2 cellular contexts compared by ENCODE assay signal in the genomic region with DNA sequence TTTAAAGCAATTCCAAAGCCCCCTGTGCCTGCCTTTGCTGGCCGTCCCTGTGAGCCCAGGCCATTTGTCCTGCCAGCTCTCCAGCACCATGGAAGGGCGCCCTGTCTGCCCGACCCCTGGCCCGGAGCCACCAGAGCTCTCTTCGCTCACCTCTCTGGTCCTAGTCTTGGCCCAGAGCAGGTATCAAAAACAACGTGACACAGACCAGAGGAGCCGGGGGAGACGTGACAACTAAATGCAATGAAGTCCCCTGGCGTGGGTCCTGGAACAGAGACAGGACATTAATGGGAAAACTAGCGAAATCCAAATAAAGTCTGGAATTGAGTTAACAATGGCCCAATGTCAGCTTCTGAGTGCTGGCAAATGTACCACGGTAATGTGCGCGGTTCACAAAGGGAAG.
TF ChIP-seq lines count a peak whose summit lies in the region.

No MANE protein-coding gene starts in this region.

TF ChIP-seq in liver, 16 proteins besides CTCF, POLR2A, EP300 and RAD21 (continued from another document):
- TF ChIP-seq, protein P1, sequence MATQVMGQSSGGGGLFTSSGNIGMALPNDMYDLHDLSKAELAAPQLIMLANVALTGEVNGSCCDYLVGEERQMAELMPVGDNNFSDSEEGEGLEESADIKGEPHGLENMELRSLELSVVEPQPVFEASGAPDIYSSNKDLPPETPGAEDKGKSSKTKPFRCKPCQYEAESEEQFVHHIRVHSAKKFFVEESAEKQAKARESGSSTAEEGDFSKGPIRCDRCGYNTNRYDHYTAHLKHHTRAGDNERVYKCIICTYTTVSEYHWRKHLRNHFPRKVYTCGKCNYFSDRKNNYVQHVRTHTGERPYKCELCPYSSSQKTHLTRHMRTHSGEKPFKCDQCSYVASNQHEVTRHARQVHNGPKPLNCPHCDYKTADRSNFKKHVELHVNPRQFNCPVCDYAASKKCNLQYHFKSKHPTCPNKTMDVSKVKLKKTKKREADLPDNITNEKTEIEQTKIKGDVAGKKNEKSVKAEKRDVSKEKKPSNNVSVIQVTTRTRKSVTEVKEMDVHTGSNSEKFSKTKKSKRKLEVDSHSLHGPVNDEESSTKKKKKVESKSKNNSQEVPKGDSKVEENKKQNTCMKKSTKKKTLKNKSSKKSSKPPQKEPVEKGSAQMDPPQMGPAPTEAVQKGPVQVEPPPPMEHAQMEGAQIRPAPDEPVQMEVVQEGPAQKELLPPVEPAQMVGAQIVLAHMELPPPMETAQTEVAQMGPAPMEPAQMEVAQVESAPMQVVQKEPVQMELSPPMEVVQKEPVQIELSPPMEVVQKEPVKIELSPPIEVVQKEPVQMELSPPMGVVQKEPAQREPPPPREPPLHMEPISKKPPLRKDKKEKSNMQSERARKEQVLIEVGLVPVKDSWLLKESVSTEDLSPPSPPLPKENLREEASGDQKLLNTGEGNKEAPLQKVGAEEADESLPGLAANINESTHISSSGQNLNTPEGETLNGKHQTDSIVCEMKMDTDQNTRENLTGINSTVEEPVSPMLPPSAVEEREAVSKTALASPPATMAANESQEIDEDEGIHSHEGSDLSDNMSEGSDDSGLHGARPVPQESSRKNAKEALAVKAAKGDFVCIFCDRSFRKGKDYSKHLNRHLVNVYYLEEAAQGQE (IDR thresholded peaks at IDR 0.05), result peak; percentile 32
- peak in 1 of 2 donors; percentile 81 for TF ChIP-seq RXRA (IDR thresholded peaks at IDR 0.05)
- no peak for TF ChIP-seq EGR1 (IDR thresholded peaks at IDR 0.05; ENCODE audit: low read depth in 2 of 2)
- no peak for TF ChIP-seq HNF4G (IDR thresholded peaks at IDR 0.05)
TF ChIP-seq in liver: peak in this region for 7.

TF ChIP-seq in HepG2, 621 proteins besides CTCF, POLR2A, EP300 and RAD21 (continued from another document):
- TF ChIP-seq, protein P2, sequence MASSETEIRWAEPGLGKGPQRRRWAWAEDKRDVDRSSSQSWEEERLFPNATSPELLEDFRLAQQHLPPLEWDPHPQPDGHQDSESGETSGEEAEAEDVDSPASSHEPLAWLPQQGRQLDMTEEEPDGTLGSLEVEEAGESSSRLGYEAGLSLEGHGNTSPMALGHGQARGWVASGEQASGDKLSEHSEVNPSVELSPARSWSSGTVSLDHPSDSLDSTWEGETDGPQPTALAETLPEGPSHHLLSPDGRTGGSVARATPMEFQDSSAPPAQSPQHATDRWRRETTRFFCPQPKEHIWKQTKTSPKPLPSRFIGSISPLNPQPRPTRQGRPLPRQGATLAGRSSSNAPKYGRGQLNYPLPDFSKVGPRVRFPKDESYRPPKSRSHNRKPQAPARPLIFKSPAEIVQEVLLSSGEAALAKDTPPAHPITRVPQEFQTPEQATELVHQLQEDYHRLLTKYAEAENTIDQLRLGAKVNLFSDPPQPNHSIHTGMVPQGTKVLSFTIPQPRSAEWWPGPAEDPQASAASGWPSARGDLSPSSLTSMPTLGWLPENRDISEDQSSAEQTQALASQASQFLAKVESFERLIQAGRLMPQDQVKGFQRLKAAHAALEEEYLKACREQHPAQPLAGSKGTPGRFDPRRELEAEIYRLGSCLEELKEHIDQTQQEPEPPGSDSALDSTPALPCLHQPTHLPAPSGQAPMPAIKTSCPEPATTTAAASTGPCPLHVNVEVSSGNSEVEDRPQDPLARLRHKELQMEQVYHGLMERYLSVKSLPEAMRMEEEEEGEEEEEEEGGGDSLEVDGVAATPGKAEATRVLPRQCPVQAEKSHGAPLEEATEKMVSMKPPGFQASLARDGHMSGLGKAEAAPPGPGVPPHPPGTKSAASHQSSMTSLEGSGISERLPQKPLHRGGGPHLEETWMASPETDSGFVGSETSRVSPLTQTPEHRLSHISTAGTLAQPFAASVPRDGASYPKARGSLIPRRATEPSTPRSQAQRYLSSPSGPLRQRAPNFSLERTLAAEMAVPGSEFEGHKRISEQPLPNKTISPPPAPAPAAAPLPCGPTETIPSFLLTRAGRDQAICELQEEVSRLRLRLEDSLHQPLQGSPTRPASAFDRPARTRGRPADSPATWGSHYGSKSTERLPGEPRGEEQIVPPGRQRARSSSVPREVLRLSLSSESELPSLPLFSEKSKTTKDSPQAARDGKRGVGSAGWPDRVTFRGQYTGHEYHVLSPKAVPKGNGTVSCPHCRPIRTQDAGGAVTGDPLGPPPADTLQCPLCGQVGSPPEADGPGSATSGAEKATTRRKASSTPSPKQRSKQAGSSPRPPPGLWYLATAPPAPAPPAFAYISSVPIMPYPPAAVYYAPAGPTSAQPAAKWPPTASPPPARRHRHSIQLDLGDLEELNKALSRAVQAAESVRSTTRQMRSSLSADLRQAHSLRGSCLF (CRISPR knock-in tag; IDR thresholded peaks at IDR 0.05; ENCODE audit: borderline replicate concordance), result no peak
- TF ChIP-seq CENPBD1 (CRISPR knock-in tag; IDR thresholded peaks at IDR 0.05; ENCODE audit: borderline replicate concordance, low read depth) (no peak), ZNF331 (CRISPR knock-in tag; IDR thresholded peaks at IDR 0.05) (no peak), NBN (conservative IDR thresholded peaks at IDR 0.05) (no peak), AGO2 (optimal IDR thresholded peaks at IDR 0.05; ENCODE audit: low read depth, low read length) (no peak), SMAD1 (CRISPR knock-in tag; IDR thresholded peaks at IDR 0.05; ENCODE audit: borderline replicate concordance, low read depth) (no peak), NFE2L2 (IDR thresholded peaks at IDR 0.05; ENCODE audit: low read length) (no peak), ZNF550 (CRISPR knock-in tag; IDR thresholded peaks at IDR 0.05; ENCODE audit: borderline replicate concordance) (no peak), ZNF772 (CRISPR knock-in tag; IDR thresholded peaks at IDR 0.05) (no peak), ZNF615 (CRISPR knock-in tag; IDR thresholded peaks at IDR 0.05; ENCODE audit: borderline replicate concordance) (no peak), TBP (CRISPR knock-in tag; IDR thresholded peaks at IDR 0.05) (no peak), ZNF414 (CRISPR knock-in tag; IDR thresholded peaks at IDR 0.05) (no peak), SMARCC2 (IDR thresholded peaks at IDR 0.05) (no peak), HOXD1 (CRISPR knock-in tag; IDR thresholded peaks at IDR 0.05) (no peak), ZFP36L1 (CRISPR knock-in tag; IDR thresholded peaks at IDR 0.05) (no peak), ISL2 (CRISPR knock-in tag; IDR thresholded peaks at IDR 0.05) (no peak)
- TF ChIP-seq, protein P3, sequence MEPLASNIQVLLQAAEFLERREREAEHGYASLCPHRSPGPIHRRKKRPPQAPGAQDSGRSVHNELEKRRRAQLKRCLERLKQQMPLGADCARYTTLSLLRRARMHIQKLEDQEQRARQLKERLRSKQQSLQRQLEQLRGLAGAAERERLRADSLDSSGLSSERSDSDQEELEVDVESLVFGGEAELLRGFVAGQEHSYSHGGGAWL (CRISPR knock-in tag; IDR thresholded peaks at IDR 0.05), result no peak
- TF ChIP-seq, protein P4, sequence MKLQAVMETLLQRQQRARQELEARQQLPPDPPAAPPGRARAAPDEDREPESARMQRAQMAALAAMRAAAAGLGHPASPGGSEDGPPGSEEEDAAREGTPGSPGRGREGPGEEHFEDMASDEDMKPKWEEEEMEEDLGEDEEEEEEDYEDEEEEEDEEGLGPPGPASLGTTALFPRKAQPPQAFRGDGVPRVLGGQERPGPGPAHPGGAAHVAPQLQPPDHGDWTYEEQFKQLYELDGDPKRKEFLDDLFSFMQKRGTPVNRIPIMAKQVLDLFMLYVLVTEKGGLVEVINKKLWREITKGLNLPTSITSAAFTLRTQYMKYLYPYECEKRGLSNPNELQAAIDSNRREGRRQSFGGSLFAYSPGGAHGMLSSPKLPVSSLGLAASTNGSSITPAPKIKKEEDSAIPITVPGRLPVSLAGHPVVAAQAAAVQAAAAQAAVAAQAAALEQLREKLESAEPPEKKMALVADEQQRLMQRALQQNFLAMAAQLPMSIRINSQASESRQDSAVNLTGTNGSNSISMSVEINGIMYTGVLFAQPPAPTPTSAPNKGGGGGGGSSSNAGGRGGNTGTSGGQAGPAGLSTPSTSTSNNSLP (IDR thresholded peaks at IDR 0.05; ENCODE audit: low read depth, low read length), result no peak
